ENCODE assay signal across 23 cellular contexts in the genomic region with DNA sequence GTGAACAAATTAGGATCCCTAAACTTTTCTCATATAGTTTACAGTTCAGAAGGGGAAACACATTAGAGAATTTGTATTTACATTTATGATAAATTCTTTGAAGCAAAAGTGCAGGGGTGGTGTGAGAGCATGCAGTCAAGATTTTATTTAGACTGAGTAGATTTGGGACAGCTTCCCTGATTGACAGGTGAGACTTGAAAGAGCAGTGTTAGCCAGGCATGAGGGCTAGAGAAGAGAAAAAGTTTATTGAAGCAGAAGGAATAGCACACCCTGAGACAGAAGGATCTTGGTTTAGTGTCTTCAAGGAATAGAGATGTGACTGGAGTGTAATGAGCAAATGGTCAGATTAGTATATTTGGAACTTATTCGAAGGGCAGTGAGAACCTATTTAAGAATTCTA. TPM values are rescaled to one million over a fixed set of nuclear protein-coding genes. Genes with fewer than 3 reads are reported as not detected.
DNase-seq lines count a peak whose midpoint lies in the region; ATAC-seq, FAIRE-seq and TF ChIP-seq lines count a peak whose summit lies in the region.
"Had no signal": no experiment of that assay in that cellular context is flagged by ENCODE, and none has a peak within 500 bp of the region (broad histone marks: within the 10 kb centered on the region; RNA-seq: fewer than 3 reads in every experiment).

No MANE protein-coding gene starts in this region.

- no peaks in the 10 kb centered on the region; a peak in 1 of 4 replicates for H3K36me3 ChIP-seq in GM12878 (ENCODE audit: control insufficient read depth in 2 of 2, insufficient read depth in 2 of 2, low read length in 1 of 2)
- no peaks in the 10 kb centered on the region for H3K36me3 ChIP-seq in neural progenitor cell

- no peak overlapping the region for H3K4me3 ChIP-seq in GM12878
- H3K4me3 ChIP-seq in neural progenitor cell: no peak overlapping the region
- H3K4me3 ChIP-seq: A549; BLaER1 treated with 17β-estradiol and CSF1 and Interleukin-3, amounts not matched to agents 10 nM and 100 nM had no signal

- SMC1A ChIA-PET in GM12878 (lab: Charles Lee; ENCODE audit: uncharacterized antibody, unreplicated experiment): interaction anchor here (0.5 to 3.8 kb wide), 5 partner anchors 9 to 49 kb away, joined by 3 to 33 read pairs (median 5); no protein-coding TSS in a partner anchor

- H3K27ac Mint-ChIP-seq in neural progenitor cell: no peak overlapping the region
- H3K27ac Mint-ChIP-seq in nephron progenitor cell: no peak overlapping the region
- H3K27ac Mint-ChIP-seq: B cell; CD4-positive, alpha-beta T cell; CD8-positive, alpha-beta T cell had no signal

- FAIRE-seq in GM12891 (lab: Jason Lieb, UNC): peak; percentile 26
- FAIRE-seq in GM12878 (lab: Jason Lieb, UNC): no peak
- FAIRE-seq: A549, D721Med, G401.6, GM18507 had no signal

- POLR2A ChIA-PET in HEK293T (lab: Yijun Ruan, JAX): no interaction called here
- POLR2A ChIA-PET in GM12878 (lab: Charles Lee): no interaction called here

- TF ChIP-seq CTCF in GM12878 (IDR thresholded peaks at IDR 0.05 in 2 of 3, conservative IDR thresholded peaks at IDR 0.05 in 1 of 3; ENCODE audit: control insufficient read depth in 2 of 3, extremely low read depth in 1 of 3, insufficient read depth in 1 of 3, low read depth in 3 of 3, low read length in 3 of 3) (no peak), neural progenitor cell (IDR thresholded peaks at IDR 0.05) (no peak), nephron progenitor cell (IDR thresholded peaks at IDR 0.05) (no peak)

- no peaks in the 10 kb centered on the region for H3K4me1 ChIP-seq in GM12878 (ENCODE audit: control insufficient read depth, insufficient read depth, low read length)
- H3K4me1 ChIP-seq in neural progenitor cell: peaks cover 16% of the 10 kb centered on the region
- H3K4me1 ChIP-seq: A549, Caco-2 had no signal

- DNase-seq in GM12891 (ENCODE audit: insufficient read length, low spot score) (no peak), HEK293T (ENCODE audit: extremely low spot score) (no peak), GM12878 (ENCODE audit: low read depth, low spot score) (no peak), neural progenitor cell (ENCODE audit: low spot score) (peak; percentile 59), nephron progenitor cell (no peak), NCI-H1417 (lab: John Stamatoyannopoulos, UW) (no peak), ecto neural progenitor cell (ENCODE audit: low spot score) (no peak)
- DNase-seq: AML-193; Caco-2; Calu3; CD4-positive, alpha-beta T cell; CD8-positive, alpha-beta T cell; DMS79 treated with DMSO at 0.1 percent for 48 hours; GF-D8 had no signal

- H3K27me3 Mint-ChIP-seq in neural progenitor cell (ENCODE audit: insufficient read depth, low read depth) (peaks cover 2% of the 10 kb centered on the region), nephron progenitor cell (ENCODE audit: low read depth, poor library complexity) (no peaks in the 10 kb centered on the region)
- H3K27me3 Mint-ChIP-seq: B cell; CD4-positive, alpha-beta T cell had no signal

- H3K9me3 Mint-ChIP-seq in neural progenitor cell: peaks cover 7% of the 10 kb centered on the region
- H3K9me3 Mint-ChIP-seq in nephron progenitor cell: no peaks in the 10 kb centered on the region
- H3K9me3 Mint-ChIP-seq: CD4-positive, alpha-beta T cell; CD8-positive, alpha-beta T cell had no signal

- no peak for TF ChIP-seq POLR2A in GM12891 (IDR thresholded peaks at IDR 0.05; ENCODE audit: low read depth, low read length)
- TF ChIP-seq POLR2A in GM12878 (IDR thresholded peaks at IDR 0.05; ENCODE audit: low read depth, low read length): no peak

- CTCF ChIA-PET in HEK293T (lab: Yijun Ruan, JAX): interaction anchor here (1.2 kb wide), 1 partner anchor 51 kb away, joined by 3 read pairs; no protein-coding TSS in a partner anchor
- CTCF ChIA-PET in GM12878 (lab: Yijun Ruan, JAX): interaction anchor here (0.6 to 3.4 kb wide), 13 partner anchors 9 to 55 kb away, joined by 3 to 16 read pairs (median 9); partner anchors contain the start of gene PDS5B

- no peak for ATAC-seq in GM12878
- ATAC-seq in HG03432 (IDR thresholded peaks at IDR 0.05; ENCODE audit: unreplicated experiment): no peak
- ATAC-seq: A549; CD8-positive, alpha-beta T cell had no signal

- TF ChIP-seq EP300 in GM12878 (IDR thresholded peaks at IDR 0.05; ENCODE audit: borderline replicate concordance in 1 of 2, control insufficient read depth in 1 of 2, low read depth in 2 of 2, low read length in 2 of 2): no peak

- no TSS peak for BruUV-seq in GM12878 (replicated peaks; lab: Mats Ljungman, UMichigan)

- H3K4me1 Mint-ChIP-seq in neural progenitor cell (no peaks in the 10 kb centered on the region), nephron progenitor cell (no peaks in the 10 kb centered on the region)

- TF ChIP-seq RAD21 in GM12878 (IDR thresholded peaks at IDR 0.05; ENCODE audit: insufficient read depth, low read depth, low read length): no peak

- no peak overlapping the region for H2AFZ ChIP-seq in GM12878 (ENCODE audit: control insufficient read depth, low read depth, low read length)
- H2AFZ ChIP-seq in neural progenitor cell (replicated peaks): no peak overlapping the region

- H3K27me3 ChIP-seq in GM12878 (replicated peaks in 1 of 2; ENCODE audit: control insufficient read depth in 2 of 2, insufficient read depth in 2 of 2, low read length in 1 of 2): no peaks in the 10 kb centered on the region
- no peaks in the 10 kb centered on the region for H3K27me3 ChIP-seq in neural progenitor cell
- H3K27me3 ChIP-seq: BLaER1 treated with 17β-estradiol and CSF1 and Interleukin-3, amounts not matched to agents 10 nM and 100 nM had no signal

- no peak overlapping the region for H3K27ac ChIP-seq in GM12878 (ENCODE audit: control insufficient read depth, insufficient read depth)
- no peak overlapping the region for H3K27ac ChIP-seq in neural progenitor cell
- H3K27ac ChIP-seq: 22Rv1; A549; BLaER1 treated with 17β-estradiol and CSF1 and Interleukin-3, amounts not matched to agents 10 nM and 100 nM; C4-2B had no signal

- intact Hi-C loops in GM12878 (cut with micrococcal nuclease; ENCODE audit: unreplicated experiment): no loop called here

- H3K79me2 ChIP-seq in GM12878 (ENCODE audit: control insufficient read depth, insufficient read depth, low read length) (peaks cover 63% of the 10 kb centered on the region), neural progenitor cell (ENCODE audit: low read depth) (peaks cover 100% of the 10 kb centered on the region)

- no peaks in the 10 kb centered on the region for H4K20me1 ChIP-seq in GM12878 (ENCODE audit: control insufficient read depth, insufficient read depth)
- H4K20me1 ChIP-seq in neural progenitor cell (ENCODE audit: low read depth): peaks cover 68% of the 10 kb centered on the region

- H3K4me3 Mint-ChIP-seq in neural progenitor cell (no peak overlapping the region), nephron progenitor cell (no peak overlapping the region)
- H3K4me3 Mint-ChIP-seq: B cell; CD4-positive, alpha-beta T cell; CD8-positive, alpha-beta T cell had no signal

- peaks cover 14% of the 10 kb centered on the region for H3F3A ChIP-seq in neural progenitor cell (ENCODE audit: low read depth)

- in situ Hi-C loops in GM12878 (cut with MboI): no loop called here

- H3K36me3 Mint-ChIP-seq in neural progenitor cell (peaks cover 13% of the 10 kb centered on the region), nephron progenitor cell (ENCODE audit: low read depth) (peaks cover 7% of the 10 kb centered on the region)
- H3K36me3 Mint-ChIP-seq: CD8-positive, alpha-beta T cell had no signal

- RAD21 ChIA-PET in GM12878 (lab: Charles Lee; ENCODE audit: unreplicated experiment): interaction anchor here (2.0 to 3.2 kb wide), 2 partner anchors 10 to 48 kb away, joined by 8 to 29 read pairs; no protein-coding TSS in a partner anchor

- H3K4me2 ChIP-seq in GM12878 (ENCODE audit: control insufficient read depth, insufficient read depth) (no peak overlapping the region), neural progenitor cell (peak overlapping the region; percentile 50)
- H3K4me2 ChIP-seq: A549; BLaER1 treated with 17β-estradiol and CSF1 and Interleukin-3, amounts not matched to agents 10 nM and 100 nM had no signal

- H3K9ac ChIP-seq in GM12878 (ENCODE audit: control insufficient read depth, insufficient read depth, low read length) (no peak overlapping the region), neural progenitor cell (no peak overlapping the region)
- H3K9ac ChIP-seq: BLaER1 treated with 17β-estradiol and CSF1 and Interleukin-3, amounts not matched to agents 10 nM and 100 nM had no signal

- H3K9me3 ChIP-seq in GM12878 (replicated peaks; ENCODE audit: control insufficient read depth, insufficient read depth, low read length) (no peaks in the 10 kb centered on the region), neural progenitor cell (ENCODE audit: low read depth) (no peaks in the 10 kb centered on the region)
- H3K9me3 ChIP-seq: A549, Caco-2 had no signal

- 97% methylated on average over 1 of the region's 1 CpG for WGBS in GM12878 (ENCODE audit: insufficient coverage, insufficient replicate concordance, low lambda C conversion rate, missing lambda C conversion rate)

TF ChIP-seq in GM12891, 5 proteins besides CTCF, POLR2A, EP300 and RAD21 (continues in another document):
- TF ChIP-seq SPI1 (IDR thresholded peaks at IDR 0.05; ENCODE audit: low read depth, low read length): no peak

TF ChIP-seq in HEK293T, 16 proteins besides CTCF, POLR2A, EP300 and RAD21 (continues in another document):
- no peak for TF ChIP-seq TARDBP (IDR thresholded peaks at IDR 0.05)

TF ChIP-seq in GM12878, 131 proteins besides CTCF, POLR2A, EP300 and RAD21 (continues in another document):
- TF ChIP-seq RBBP5 (conservative IDR thresholded peaks at IDR 0.05): no peak

RNA-seq across cellular contexts. Expression of gene PDS5B, which starts 50.5 kb away (rescaled TPM):
- polyA plus RNA-seq in GM12891 (2012; ENCODE audit: low read depth, missing spikeins): 16.9 TPM
- total RNA-seq in GM12878 (2013; cell fraction: nucleolus; rRNA removed): 168 and 176 TPM in 2 replicates
- total RNA-seq in GM12878 (2014; rRNA removed) (24.4 and 29.0 TPM in 2 replicates), GM12878 (2014; rRNA removed; fragmentation: Illumina TruSeq; extraction: Trizol) (45.2 and 50.4 TPM in 2 replicates), GM12878 (2021) (46.2 and 55.3 TPM in 2 replicates), neural progenitor cell (ENCODE audit: low replicate concordance) (34.6 and 55.9 TPM in 2 replicates)
- polyA plus RNA-seq in GM12878 (2011; ENCODE audit: low read depth): 10.7 TPM
- polyA plus RNA-seq in GM12878 (2011; rRNA removed) (23.0 and 35.2 TPM in 2 replicates), GM12878 (2014; fragmentation: Illumina TruSeq; extraction: Trizol) (48.7 and 57.5 TPM in 2 replicates), GM12878 (2014; fragmentation: Nextera tagmentation; extraction: Ambion mirVana) (10 to 100 TPM; 15.4 to 16.0 TPM), GM12878 (2014; rRNA removed) (18.8 and 20.9 TPM in 2 replicates), GM12878 (2016; fragmentation: Nextera tagmentation; extraction: Ambion mirVana) (10 to 100 TPM; 37.0 to 38.1 TPM)
- polyA plus RNA-seq in GM12878 (2011; cell fraction: cytosol; rRNA removed): 9.7 and 10.6 TPM in 2 replicates
- polyA plus RNA-seq in GM12878 (2011; cell fraction: nucleus; rRNA removed): 22.9 and 28.0 TPM in 2 replicates
- polyA plus RNA-seq in GM12878 (2012): 17.3 and 20.2 TPM in 2 replicates
- 33.7 and 44.0 TPM in 2 replicates for polyA minus RNA-seq in GM12878 (2011; rRNA and poly(A)+ RNA removed)
- 15.8 and 22.6 TPM in 2 replicates for polyA minus RNA-seq in GM12878 (2011; cell fraction: cytosol; rRNA and poly(A)+ RNA removed)
- polyA minus RNA-seq in GM12878 (2011; cell fraction: nucleus; rRNA and poly(A)+ RNA removed): 46.8 and 87.6 TPM in 2 replicates
